Comparison of ENCODE assay signal across 1 cellular context in the genomic region with DNA sequence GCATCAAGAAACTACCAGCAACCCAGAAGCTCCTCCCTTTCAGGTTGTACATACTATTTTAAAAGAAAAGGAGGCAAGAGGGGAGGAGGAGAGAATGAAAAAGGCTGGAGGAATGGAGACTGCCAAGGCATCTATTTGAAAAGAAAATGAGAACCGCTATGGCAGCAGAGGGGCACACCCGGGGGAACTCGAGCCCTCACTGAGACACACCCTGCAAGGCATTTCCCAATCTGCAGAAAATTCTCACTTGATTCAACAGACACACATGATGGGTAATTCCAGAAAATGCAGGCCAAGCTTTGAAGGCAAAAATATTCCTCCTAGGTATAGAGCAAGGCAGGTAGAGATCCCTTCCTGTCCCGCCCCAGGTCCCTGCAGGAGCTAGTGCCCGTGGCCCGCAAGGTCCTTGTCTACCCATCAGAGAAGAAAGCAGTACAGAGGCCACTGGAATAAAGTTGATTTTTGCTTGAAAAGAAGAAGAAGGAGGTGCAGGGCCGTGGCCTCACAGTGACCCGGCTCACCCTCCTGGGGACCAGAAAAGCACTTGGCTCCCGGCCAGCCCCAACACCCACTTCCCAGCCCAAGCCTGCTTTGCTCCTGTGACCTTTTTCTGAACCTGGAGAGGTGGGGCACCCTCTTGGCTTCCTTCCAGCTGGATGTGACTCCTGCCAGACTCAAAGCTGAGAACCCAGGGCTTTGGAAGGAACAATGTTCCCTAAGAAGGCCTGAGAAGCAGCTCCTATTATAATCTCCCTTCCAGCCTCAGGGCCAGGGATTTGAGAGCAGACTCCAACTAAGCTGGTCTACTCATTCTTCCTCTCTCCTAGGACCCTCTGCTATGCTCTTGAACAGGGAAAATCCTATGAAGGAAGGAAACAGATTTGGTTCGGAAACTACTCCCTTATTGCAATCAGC.
TF ChIP-seq lines count a peak whose summit lies in the region.

No MANE protein-coding gene starts in this region.

TF ChIP-seq in H1, 55 proteins besides CTCF, POLR2A, EP300 and RAD21 (continued from another document):
- no peak for TF ChIP-seq CHD7 (IDR thresholded peaks at IDR 0.05; ENCODE audit: insufficient replicate concordance, low read length)
- TF ChIP-seq TAF1 (IDR thresholded peaks at IDR 0.05; ENCODE audit: low read depth, low read length), result no peak
- no peak for TF ChIP-seq GABPA (IDR thresholded peaks at IDR 0.05; ENCODE audit: borderline replicate concordance, insufficient read depth, low read length)
- TF ChIP-seq USF2 (IDR thresholded peaks at IDR 0.05; ENCODE audit: low read length), result no peak
- TF ChIP-seq CHD2 (IDR thresholded peaks at IDR 0.05; ENCODE audit: low read length), result no peak
- TF ChIP-seq GTF2F1 (IDR thresholded peaks at IDR 0.05; ENCODE audit: borderline replicate concordance, low read depth, low read length), result no peak
- no peak for TF ChIP-seq ZNF274 (IDR thresholded peaks at IDR 0.05; ENCODE audit: borderline replicate concordance, extremely low read depth, low read length)
- no peak for TF ChIP-seq NRF1 (IDR thresholded peaks at IDR 0.05; ENCODE audit: low read depth, low read length)
- TF ChIP-seq KDM4A (IDR thresholded peaks at IDR 0.05; ENCODE audit: low read depth, low read length, severe bottlenecking), result no peak
- no peak for TF ChIP-seq CBX8 (IDR thresholded peaks at IDR 0.05; ENCODE audit: borderline replicate concordance, low read depth, low read length)
